ENCODE assay signal across 31 cellular contexts in genomic region chr16:52618753-52619497, GRCh38.
"Had no signal": no experiment of that assay in that cellular context is flagged by ENCODE, and none has a peak within 500 bp of the region (broad histone marks: within the 10 kb centered on the region; RNA-seq: fewer than 3 reads in every experiment).

No MANE protein-coding gene starts in this region.

- H3K36me3 ChIP-seq: left lung, neural progenitor cell, neutrophil, right atrium auricular region, stomach, thyroid gland, transverse colon, upper lobe of left lung, vagina had no signal

- ATAC-seq: left cardiac atrium; left lung; natural killer cell; psoas muscle; sciatic nerve; stimulated activated naive B cell treated with anti-CD40 and anti-IgM and Interleukin-4, amounts not matched to agents 10 μg/mL and 1 μg/mL and 100 μg/mL, for 72 hours; stimulated activated naive CD8-positive, alpha-beta T cell treated with anti-CD3 and anti-CD28 coated beads, Interleukin-15, Interleukin-2, amounts not matched to agents 100 U/mL and 50 U/mL, for 24 hours had no signal

- H3K27me3 ChIP-seq: left lung, neural progenitor cell, neutrophil, right atrium auricular region, stomach, testis, thyroid gland, transverse colon, upper lobe of left lung, vagina had no signal

- H3K36me3 Mint-ChIP-seq: immature natural killer cell; mesothelial cell of epicardium; naive B cell; natural killer cell; neural progenitor cell; stimulated activated naive B cell treated with anti-CD40 and anti-IgM and Interleukin-4, amounts not matched to agents 10 μg/mL and 1 μg/mL and 100 μg/mL, for 72 hours had no signal

- H3K9me3 ChIP-seq: neutrophil, psoas muscle, stomach, testis, thyroid gland, transverse colon, upper lobe of left lung, vagina had no signal

- H3K4me3 Mint-ChIP-seq: immature natural killer cell; mesothelial cell of epicardium; naive B cell; natural killer cell; nephron progenitor cell; neural progenitor cell; stimulated activated naive B cell treated with anti-CD40 and anti-IgM and Interleukin-4, amounts not matched to agents 10 μg/mL and 1 μg/mL and 100 μg/mL, for 72 hours had no signal

- H3K9me3 Mint-ChIP-seq: mesothelial cell of epicardium, nephron progenitor cell, neural progenitor cell had no signal

- H3K4me1 ChIP-seq: left lung, neural progenitor cell, parathyroid adenoma, psoas muscle, right atrium auricular region, stomach, testis, thyroid gland, transverse colon, upper lobe of left lung, vagina had no signal

- H3K4me3 ChIP-seq: left lung, lung, neural progenitor cell, psoas muscle, right atrium auricular region, skin epidermis, stomach, testis, thyroid gland, transverse colon, upper lobe of left lung, vagina had no signal

- H3K27ac Mint-ChIP-seq: immature natural killer cell; mesothelial cell of epicardium; natural killer cell; nephron progenitor cell; neural progenitor cell; stimulated activated naive B cell treated with anti-CD40 and anti-IgM and Interleukin-4, amounts not matched to agents 10 μg/mL and 1 μg/mL and 100 μg/mL, for 72 hours had no signal

- H3K4me1 Mint-ChIP-seq: immature natural killer cell; mesothelial cell of epicardium; naive B cell; natural killer cell; nephron progenitor cell; neural progenitor cell; stimulated activated naive B cell treated with anti-CD40 and anti-IgM and Interleukin-4, amounts not matched to agents 10 μg/mL and 1 μg/mL and 100 μg/mL, for 72 hours had no signal

- DNase-seq: hippocampal formation; immature natural killer cell; islet precursor cell; left cardiac atrium; left lung; mesendoderm; naive B cell; natural killer cell; nephron progenitor cell; occipital lobe; psoas muscle; stimulated activated CD4-positive, alpha-beta T cell treated with anti-CD3 and anti-CD28 coated beads, Interleukin-12 subunit alpha, Interleukin-12 subunit beta, amount 100 ng/mL, for 4 hours; stimulated activated CD4-positive, alpha-beta T cell treated with anti-CD3 and anti-CD28 coated beads, Interleukin-15, amount 100 ng/mL, for 24 hours; stimulated activated CD4-positive, alpha-beta T cell treated with anti-CD3 and anti-CD28 coated beads, Interleukin-2, amount 100 ng/mL, for 24 hours; stimulated activated CD4-positive, alpha-beta T cell treated with anti-CD3 and anti-CD28 coated beads, Interleukin-4, amount 100 ng/mL, for 1 hour; stimulated activated naive B cell treated with anti-CD40 and anti-IgM and Interleukin-4, amounts not matched to agents 10 μg/mL and 1 μg/mL and 100 μg/mL, for 72 hours; stimulated activated naive CD8-positive, alpha-beta T cell treated with anti-CD3 and anti-CD28 coated beads, Interleukin-15, Interleukin-2, amounts not matched to agents 100 U/mL and 50 U/mL, for 24 hours; stomach; testis; thyroid gland; transverse colon; upper lobe of left lung had no signal

- H3K9ac ChIP-seq: neural progenitor cell, parathyroid adenoma had no signal

- H3K27ac ChIP-seq: left lung, neural progenitor cell, neutrophil, parathyroid adenoma, psoas muscle, right atrium auricular region, skin epidermis, stomach, testis, thyroid gland, transverse colon, upper lobe of left lung, vagina had no signal
